In the genomic region with DNA sequence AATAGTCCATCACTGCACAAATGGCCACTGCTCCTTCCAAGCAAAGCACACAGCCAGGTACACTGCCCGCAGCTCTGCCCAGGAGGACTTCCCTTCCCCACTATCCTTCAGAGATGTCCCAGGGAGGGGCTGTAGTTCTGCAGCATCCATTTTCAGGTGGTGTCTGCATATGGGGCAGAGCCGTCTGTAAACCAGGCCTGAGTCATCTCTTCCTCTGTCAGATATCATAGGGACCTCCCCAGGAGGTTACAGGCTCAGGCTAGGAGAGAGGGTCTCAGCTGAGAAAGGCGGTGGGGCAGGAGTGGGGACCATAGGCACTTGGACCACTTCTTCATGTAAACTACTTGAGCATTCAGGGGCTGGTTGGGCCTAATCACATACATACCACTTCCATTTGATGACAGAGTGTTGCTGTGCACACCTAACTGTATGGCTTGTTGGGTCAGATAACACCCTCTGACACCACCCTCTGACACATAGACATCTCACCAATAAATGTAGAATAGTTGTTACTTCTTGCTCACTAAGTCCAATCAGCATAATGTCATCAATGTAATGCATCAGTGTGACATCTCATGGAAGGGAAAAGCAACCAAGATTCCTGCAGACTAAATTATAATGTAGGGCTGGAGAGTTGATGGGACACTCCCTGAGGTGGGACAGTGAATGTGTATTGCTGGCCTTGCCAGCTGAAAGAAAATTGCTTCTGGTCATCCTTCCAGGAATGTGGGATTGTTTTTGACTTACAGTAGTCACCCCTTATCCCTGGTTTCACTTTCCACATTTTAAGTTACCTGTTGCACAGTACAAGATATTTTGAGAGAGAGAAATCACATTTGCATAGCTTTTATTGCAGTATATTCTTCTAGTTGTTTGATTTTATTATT, we compare ENCODE assay signal across 4 cellular contexts. TPM values are rescaled to one million over a fixed set of nuclear protein-coding genes. Genes with fewer than 3 reads are reported as not detected.
"Had no signal": no experiment of that assay in that cellular context is flagged by ENCODE, and none has a peak within 500 bp of the region (broad histone marks: within the 10 kb centered on the region; RNA-seq: fewer than 3 reads in every experiment).

No MANE protein-coding gene starts in this region.

RNA-seq across cellular contexts. Expression of a gene that starts 40.6 kb away (rescaled TPM):
- total RNA-seq: fibroblast of lung, lower lobe of right lung, mesothelial cell of epicardium, temporal lobe had no signal
